1 cellular context compared by ENCODE assay signal in the genomic region with DNA sequence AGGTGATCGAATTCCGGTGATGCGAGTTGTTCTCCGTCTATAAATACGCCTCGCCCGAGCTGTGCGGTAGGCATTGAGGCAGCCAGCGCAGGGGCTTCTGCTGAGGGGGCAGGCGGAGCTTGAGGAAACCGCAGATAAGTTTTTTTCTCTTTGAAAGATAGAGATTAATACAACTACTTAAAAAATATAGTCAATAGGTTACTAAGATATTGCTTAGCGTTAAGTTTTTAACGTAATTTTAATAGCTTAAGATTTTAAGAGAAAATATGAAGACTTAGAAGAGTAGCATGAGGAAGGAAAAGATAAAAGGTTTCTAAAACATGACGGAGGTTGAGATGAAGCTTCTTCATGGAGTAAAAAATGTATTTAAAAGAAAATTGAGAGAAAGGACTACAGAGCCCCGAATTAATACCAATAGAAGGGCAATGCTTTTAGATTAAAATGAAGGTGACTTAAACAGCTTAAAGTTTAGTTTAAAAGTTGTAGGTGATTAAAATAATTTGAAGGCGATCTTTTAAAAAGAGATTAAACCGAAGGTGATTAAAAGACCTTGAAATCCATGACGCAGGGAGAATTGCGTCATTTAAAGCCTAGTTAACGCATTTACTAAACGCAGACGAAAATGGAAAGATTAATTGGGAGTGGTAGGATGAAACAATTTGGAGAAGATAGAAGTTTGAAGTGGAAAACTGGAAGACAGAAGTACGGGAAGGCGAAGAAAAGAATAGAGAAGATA.
TF ChIP-seq lines count a peak whose summit lies in the region.

MALAT1 (plus strand) TSS at position 69 of the 736 bp plus-strand sequence.

TF ChIP-seq in HepG2, 621 proteins besides CTCF, POLR2A, EP300 and RAD21 (continued from another document and continues in another):
- TF ChIP-seq ZNF704 (CRISPR knock-in tag; IDR thresholded peaks at IDR 0.05; ENCODE audit: borderline replicate concordance) (no peak), ZNF687 (CRISPR knock-in tag; IDR thresholded peaks at IDR 0.05) (no peak; the same call in 1 of the 2 replicates), SRSF9 (IDR thresholded peaks at IDR 0.05; ENCODE audit: borderline replicate concordance, insufficient read depth, low read depth, low read length, poor library complexity, severe bottlenecking) (no peak), SCMH1 (CRISPR knock-in tag; IDR thresholded peaks at IDR 0.05; ENCODE audit: borderline replicate concordance) (no peak), MAFK (conservative IDR thresholded peaks at IDR 0.05 in 1 of 2, IDR thresholded peaks at IDR 0.05 in 1 of 2; ENCODE audit: low read length in 2 of 2) (no peak), GATAD2A (CRISPR knock-in tag; IDR thresholded peaks at IDR 0.05) (peak; percentile 82), ZNF382 (CRISPR knock-in tag; IDR thresholded peaks at IDR 0.05; ENCODE audit: borderline replicate concordance) (no peak), NFYC (CRISPR knock-in tag; IDR thresholded peaks at IDR 0.05) (0 out of 2 replicates have a peak, but pooled peaks have one; percentile 30), HDAC1 (CRISPR knock-in tag; IDR thresholded peaks at IDR 0.05) (no peak; the same call in 1 of the 2 replicates), GFI1 (CRISPR knock-in tag; IDR thresholded peaks at IDR 0.05; ENCODE audit: borderline replicate concordance) (no peak), PAF1 (CRISPR knock-in tag; IDR thresholded peaks at IDR 0.05) (no peak; the same call in 1 of the 2 replicates), ZNF883 (CRISPR knock-in tag; IDR thresholded peaks at IDR 0.05; ENCODE audit: not compliant biosample characterization) (no peak), TSC22D2 (CRISPR knock-in tag; IDR thresholded peaks at IDR 0.05; ENCODE audit: borderline replicate concordance) (peak; percentile 89; the same call in 1 of the 2 replicates), ZNF367 (CRISPR knock-in tag; IDR thresholded peaks at IDR 0.05; ENCODE audit: borderline replicate concordance) (no peak), NR2C2 (CRISPR knock-in tag; IDR thresholded peaks at IDR 0.05; ENCODE audit: borderline replicate concordance) (no peak), HOXA7 (CRISPR knock-in tag; IDR thresholded peaks at IDR 0.05) (no peak), POLR2AphosphoS2 (IDR thresholded peaks at IDR 0.05; ENCODE audit: low read depth, low read length) (peak; percentile 99), ZNF558 (CRISPR knock-in tag; IDR thresholded peaks at IDR 0.05; ENCODE audit: borderline replicate concordance) (0 out of 2 replicates have a peak, but pooled peaks have one; percentile 63), ZNF615 (CRISPR knock-in tag; IDR thresholded peaks at IDR 0.05; ENCODE audit: borderline replicate concordance) (peak; percentile 79; the same call in 1 of the 2 replicates), ZNF280B (CRISPR knock-in tag; IDR thresholded peaks at IDR 0.05; ENCODE audit: borderline replicate concordance) (no peak), PREB (CRISPR knock-in tag; IDR thresholded peaks at IDR 0.05) (no peak), ZFP36L2 (CRISPR knock-in tag; IDR thresholded peaks at IDR 0.05) (0 out of 2 replicates have a peak, but pooled peaks have one; percentile 62), ZNF30 (CRISPR knock-in tag; IDR thresholded peaks at IDR 0.05) (no peak), HOXD1 (CRISPR knock-in tag; IDR thresholded peaks at IDR 0.05) (no peak), EZH2 (conservative IDR thresholded peaks at IDR 0.05; ENCODE audit: low read depth, low read length) (no peak), ZNF567 (CRISPR knock-in tag; IDR thresholded peaks at IDR 0.05; ENCODE audit: borderline replicate concordance) (no peak), MATR3 (CRISPR knock-in tag; IDR thresholded peaks at IDR 0.05) (no peak), ZNF329 (CRISPR knock-in tag; IDR thresholded peaks at IDR 0.05; ENCODE audit: low read depth) (no peak), ZNF34 (CRISPR knock-in tag; IDR thresholded peaks at IDR 0.05; ENCODE audit: borderline replicate concordance) (no peak), FLYWCH1 (CRISPR knock-in tag; IDR thresholded peaks at IDR 0.05) (peak; percentile 11; the same call in 1 of the 2 replicates), ZSCAN9 (CRISPR knock-in tag; IDR thresholded peaks at IDR 0.05; ENCODE audit: borderline replicate concordance) (peak; percentile 94), IRF2 (CRISPR knock-in tag; IDR thresholded peaks at IDR 0.05) (peak; percentile 90), SPEN (CRISPR knock-in tag; IDR thresholded peaks at IDR 0.05; ENCODE audit: low read depth) (peak; percentile 69; the same call in 1 of the 2 replicates), ZNF552 (CRISPR knock-in tag; IDR thresholded peaks at IDR 0.05; ENCODE audit: borderline replicate concordance) (no peak), NBN (conservative IDR thresholded peaks at IDR 0.05) (no peak), ZNF460 (CRISPR knock-in tag; IDR thresholded peaks at IDR 0.05; ENCODE audit: borderline replicate concordance) (no peak), ELF1 (CRISPR knock-in tag; IDR thresholded peaks at IDR 0.05) (no peak; the same call in 1 of the 2 replicates), ZNF562 (CRISPR knock-in tag; IDR thresholded peaks at IDR 0.05; ENCODE audit: borderline replicate concordance) (no peak), THAP9 (CRISPR knock-in tag; IDR thresholded peaks at IDR 0.05; ENCODE audit: borderline replicate concordance) (no peak), ZNF292 (CRISPR knock-in tag; IDR thresholded peaks at IDR 0.05; ENCODE audit: borderline replicate concordance, low read depth) (no peak)
- TF ChIP-seq, protein P1, sequence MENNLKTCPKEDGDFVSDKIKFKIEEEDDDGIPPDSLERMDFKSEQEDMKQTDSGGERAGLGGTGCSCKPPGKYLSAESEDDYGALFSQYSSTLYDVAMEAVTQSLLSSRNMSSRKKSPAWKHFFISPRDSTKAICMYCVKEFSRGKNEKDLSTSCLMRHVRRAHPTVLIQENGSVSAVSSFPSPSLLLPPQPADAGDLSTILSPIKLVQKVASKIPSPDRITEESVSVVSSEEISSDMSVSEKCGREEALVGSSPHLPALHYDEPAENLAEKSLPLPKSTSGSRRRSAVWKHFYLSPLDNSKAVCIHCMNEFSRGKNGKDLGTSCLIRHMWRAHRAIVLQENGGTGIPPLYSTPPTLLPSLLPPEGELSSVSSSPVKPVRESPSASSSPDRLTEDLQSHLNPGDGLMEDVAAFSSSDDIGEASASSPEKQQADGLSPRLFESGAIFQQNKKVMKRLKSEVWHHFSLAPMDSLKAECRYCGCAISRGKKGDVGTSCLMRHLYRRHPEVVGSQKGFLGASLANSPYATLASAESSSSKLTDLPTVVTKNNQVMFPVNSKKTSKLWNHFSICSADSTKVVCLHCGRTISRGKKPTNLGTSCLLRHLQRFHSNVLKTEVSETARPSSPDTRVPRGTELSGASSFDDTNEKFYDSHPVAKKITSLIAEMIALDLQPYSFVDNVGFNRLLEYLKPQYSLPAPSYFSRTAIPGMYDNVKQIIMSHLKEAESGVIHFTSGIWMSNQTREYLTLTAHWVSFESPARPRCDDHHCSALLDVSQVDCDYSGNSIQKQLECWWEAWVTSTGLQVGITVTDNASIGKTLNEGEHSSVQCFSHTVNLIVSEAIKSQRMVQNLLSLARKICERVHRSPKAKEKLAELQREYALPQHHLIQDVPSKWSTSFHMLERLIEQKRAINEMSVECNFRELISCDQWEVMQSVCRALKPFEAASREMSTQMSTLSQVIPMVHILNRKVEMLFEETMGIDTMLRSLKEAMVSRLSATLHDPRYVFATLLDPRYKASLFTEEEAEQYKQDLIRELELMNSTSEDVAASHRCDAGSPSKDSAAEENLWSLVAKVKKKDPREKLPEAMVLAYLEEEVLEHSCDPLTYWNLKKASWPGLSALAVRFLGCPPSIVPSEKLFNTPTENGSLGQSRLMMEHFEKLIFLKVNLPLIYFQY (CRISPR knock-in tag; IDR thresholded peaks at IDR 0.05; ENCODE audit: borderline replicate concordance): 0 out of 2 replicates have a peak, but pooled peaks have one; percentile 24
- TF ChIP-seq, protein P2, sequence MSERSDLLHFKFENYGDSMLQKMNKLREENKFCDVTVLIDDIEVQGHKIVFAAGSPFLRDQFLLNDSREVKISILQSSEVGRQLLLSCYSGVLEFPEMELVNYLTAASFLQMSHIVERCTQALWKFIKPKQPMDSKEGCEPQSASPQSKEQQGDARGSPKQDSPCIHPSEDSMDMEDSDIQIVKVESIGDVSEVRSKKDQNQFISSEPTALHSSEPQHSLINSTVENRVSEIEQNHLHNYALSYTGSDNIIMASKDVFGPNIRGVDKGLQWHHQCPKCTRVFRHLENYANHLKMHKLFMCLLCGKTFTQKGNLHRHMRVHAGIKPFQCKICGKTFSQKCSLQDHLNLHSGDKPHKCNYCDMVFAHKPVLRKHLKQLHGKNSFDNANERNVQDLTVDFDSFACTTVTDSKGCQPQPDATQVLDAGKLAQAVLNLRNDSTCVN (CRISPR knock-in tag; IDR thresholded peaks at IDR 0.05; ENCODE audit: borderline replicate concordance): peak; percentile 96
- TF ChIP-seq, protein P3, sequence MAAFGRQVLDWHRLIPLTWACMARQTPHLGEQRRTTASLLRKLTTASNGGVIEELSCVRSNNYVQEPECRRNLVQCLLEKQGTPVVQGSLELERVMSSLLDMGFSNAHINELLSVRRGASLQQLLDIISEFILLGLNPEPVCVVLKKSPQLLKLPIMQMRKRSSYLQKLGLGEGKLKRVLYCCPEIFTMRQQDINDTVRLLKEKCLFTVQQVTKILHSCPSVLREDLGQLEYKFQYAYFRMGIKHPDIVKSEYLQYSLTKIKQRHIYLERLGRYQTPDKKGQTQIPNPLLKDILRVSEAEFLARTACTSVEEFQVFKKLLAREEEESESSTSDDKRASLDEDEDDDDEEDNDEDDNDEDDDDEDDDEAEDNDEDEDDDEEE (CRISPR knock-in tag; IDR thresholded peaks at IDR 0.05): no peak
